ENCODE assay signal across 20 cellular contexts in genomic region chr12:64577046-64577445, GRCh38.
"Had no signal": no experiment of that assay in that cellular context is flagged by ENCODE, and none has a peak within 500 bp of the region (broad histone marks: within the 10 kb centered on the region; RNA-seq: fewer than 3 reads in every experiment).

No MANE protein-coding gene starts in this region.

- H3K4me2 ChIP-seq: KMS-11 had no signal

- H3K36me3 ChIP-seq: SJCRH30 had no signal

- DNase-seq: Kasumi-1, MM.1S, NCI-H1092 treated with DMSO at 0.1 percent for 48 hours, NCI-H1436, NCI-H187, NCI-H2029, NCI-H2081 treated with DMSO at 0.1 percent for 48 hours, NCI-H2171, NCI-H226, NCI-H446, NCI-H510A, NCI-H524 treated with DMSO at 0.1 percent for 48 hours, NCI-H69, NCI-H774, RPMI8226, SHP77 treated with DMSO at 0.1 percent for 48 hours had no signal

- H3K27ac ChIP-seq: KMS-11, SJCRH30 had no signal

- H3K27me3 ChIP-seq: SJCRH30 had no signal

- H3K9ac ChIP-seq: KMS-11 had no signal

- ATAC-seq: K562, SK-N-SH treated with all-trans-retinoic acid at 6 μM for 48 hours had no signal

- H3K4me3 ChIP-seq: K562, SJCRH30 had no signal
